Comparison of ENCODE assay signal across 25 cellular contexts in the genomic region with DNA sequence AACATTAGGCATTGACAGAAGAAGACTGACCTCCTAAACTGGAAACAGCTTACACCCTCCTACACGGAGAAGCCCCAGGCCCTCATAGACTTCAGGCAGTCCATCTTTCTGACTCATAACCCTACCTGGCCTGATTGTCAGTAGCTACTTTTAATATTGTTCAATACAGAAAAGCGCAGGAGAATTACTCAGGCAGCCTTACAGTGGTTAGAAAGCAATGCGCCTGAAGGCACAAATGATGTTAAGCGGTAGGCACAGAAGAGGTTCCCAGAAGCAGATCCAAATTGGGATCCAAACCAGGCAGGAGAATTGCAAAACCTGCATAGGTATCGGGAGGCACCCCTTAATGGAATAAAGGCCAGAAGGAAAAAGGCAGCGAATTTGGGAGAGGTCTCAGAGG. TPM values are rescaled to one million over a fixed set of nuclear protein-coding genes. Genes with fewer than 3 reads are reported as not detected.
"Had no signal": no experiment of that assay in that cellular context is flagged by ENCODE, and none has a peak within 500 bp of the region (broad histone marks: within the 10 kb centered on the region; RNA-seq: fewer than 3 reads in every experiment).

No MANE protein-coding gene starts in this region.

- H3K4me1 ChIP-seq: psoas muscle had no signal

- H3K9me3 ChIP-seq: ovary had no signal

- DNase-seq: activated CD4-positive, alpha-beta T cell treated with anti-CD3 and anti-CD28 coated beads, Interleukin-2, amount 50 U/mL, for 4 hours; activated gamma-delta T cell; activated naive CD4-positive, alpha-beta T cell treated with anti-CD3 and anti-CD28 coated beads, Interleukin-2, amount 50 U/mL, for 16 hours; activated naive CD8-positive, alpha-beta T cell treated with anti-CD3 and anti-CD28 coated beads, Interleukin-2, amount 50 U/mL, for 24 hours; activated T-cell treated with anti-CD3 and anti-CD28 coated beads for 4 hours; effector CD4-positive, alpha-beta T cell; ovary; psoas muscle; right cardiac atrium; T-helper 9 cell; upper lobe of left lung had no signal

- FAIRE-seq: endometrium had no signal

- H3K27me3 ChIP-seq: cardiac muscle cell, esophagus muscularis mucosa, gastroesophageal sphincter, ovary, SJSA1, upper lobe of left lung had no signal

- H3K27ac ChIP-seq: cardiac muscle cell, esophagus muscularis mucosa, gastroesophageal sphincter, ovary, psoas muscle, SJSA1, thoracic aorta, upper lobe of left lung had no signal

- H3K36me3 ChIP-seq: cardiac muscle cell, ovary, thoracic aorta had no signal

- ATAC-seq: activated naive CD8-positive, alpha-beta T cell treated with anti-CD3 and anti-CD28 coated beads, Interleukin-2, amount 50 U/mL, for 24 hours; gastroesophageal sphincter; left lobe of liver; natural killer cell treated with Interleukin-12 subunit alpha and Interleukin-12 subunit beta and Interleukin-15 and Interleukin-18, amount 100 ng/mL, for 72 hours; right cardiac atrium; stimulated activated effector memory CD8-positive, alpha-beta T cell treated with anti-CD3 and anti-CD28 coated beads, Interleukin-12 subunit alpha, Interleukin-12 subunit beta, amount 100 ng/mL, for 72 hours had no signal

- H3K4me3 ChIP-seq: cardiac muscle cell, esophagus muscularis mucosa, gastroesophageal sphincter, lung, ovary, psoas muscle, SJSA1, thoracic aorta, upper lobe of left lung had no signal

RNA-seq across cellular contexts. Expression of a gene that starts 28.1 kb away (rescaled TPM):
- total RNA-seq: cardiac muscle cell had no signal

RNA-seq across cellular contexts. Expression of a gene that starts 57.7 kb away (rescaled TPM):
- total RNA-seq: activated CD8-positive, alpha-beta memory T cell treated with anti-CD3 and anti-CD28 coated beads for 36 hours; cardiac muscle cell; esophagus muscularis mucosa; gastroesophageal sphincter; kidney epithelial cell; left lobe of liver; lung; natural killer cell treated with Interleukin-12 subunit alpha and Interleukin-12 subunit beta and Interleukin-15 and Interleukin-18, amount 100 ng/mL, for 72 hours; ovary; psoas muscle; right cardiac atrium; SJSA1; skeletal muscle tissue; T-helper 1 cell treated with Interleukin-12 subunit alpha and Interleukin-12 subunit beta and Interleukin-4 antibody, amounts not matched to agents 30 ng/mL and 1 ng/mL, for 36 hours; thoracic aorta; upper lobe of left lung had no signal
- polyA plus RNA-seq: cardiac muscle cell, lung, ovary, psoas muscle, right cardiac atrium had no signal
